ENCODE assay signal across 35 cellular contexts in the genomic region with DNA sequence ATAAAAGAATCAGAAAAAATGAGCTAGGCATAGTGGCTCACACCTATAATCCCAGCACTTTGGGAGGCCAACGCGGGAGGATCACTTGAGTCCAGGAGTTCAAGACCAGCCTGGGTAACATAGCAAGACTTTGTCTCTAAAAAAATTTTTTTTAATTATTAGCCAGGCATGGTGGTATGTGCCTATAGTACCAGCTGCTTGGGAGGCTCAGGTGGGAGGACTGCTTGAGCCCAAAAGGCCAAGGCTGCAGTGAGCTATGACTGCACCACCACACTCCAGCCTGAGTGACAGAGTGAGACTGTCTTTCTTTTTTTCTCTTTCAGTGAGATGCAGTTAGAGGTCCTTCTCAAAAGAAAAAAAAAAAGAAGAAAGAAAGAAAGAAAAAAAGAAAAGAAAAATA.
"Had no signal": no experiment of that assay in that cellular context is flagged by ENCODE, and none has a peak within 500 bp of the region (broad histone marks: within the 10 kb centered on the region; RNA-seq: fewer than 3 reads in every experiment).

No MANE protein-coding gene starts in this region.

- H3K9me3 ChIP-seq: MG63 had no signal

- H3K4me2 ChIP-seq: KMS-11 had no signal

- H3K36me3 ChIP-seq: MG63 had no signal

- H3K27me3 ChIP-seq: MG63 had no signal

- H3K4me3 ChIP-seq: MG63 had no signal

- H3K9ac ChIP-seq: KMS-11 had no signal

- H3K27ac ChIP-seq: KMS-11 had no signal

- DNase-seq: Karpas-422, Kasumi-1, KG1, MG63, MM.1S, MV-4-11, NCI-H1048, NCI-H1092, NCI-H1092 treated with DMSO at 0.1 percent for 48 hours, NCI-H1105, NCI-H1105 treated with DMSO at 0.1 percent for 48 hours, NCI-H1417, NCI-H1417 treated with DMSO at 0.1 percent for 48 hours, NCI-H1436, NCI-H1436 treated with DMSO at 0.1 percent for 48 hours, NCI-H146, NCI-H1694, NCI-H1694 treated with DMSO at 0.1 percent for 48 hours, NCI-H187, NCI-H187 treated with DMSO at 0.1 percent for 48 hours, NCI-H1930, NCI-H2029, NCI-H2029 treated with DMSO at 0.1 percent for 48 hours, NCI-H2081, NCI-H2081 treated with DMSO at 0.1 percent for 48 hours, NCI-H2107, NCI-H2171, NCI-H2171 treated with DMSO at 0.1 percent for 48 hours, NCI-H2227 treated with DMSO at 0.1 percent for 48 hours, NCI-H226, NCI-H345, NCI-H446, NCI-H446 treated with DMSO at 0.1 percent for 48 hours, NCI-H510A had no signal
